ENCODE assay signal across 31 cellular contexts in genomic region chr11:54558919-54559318, GRCh38. TPM values are rescaled to one million over a fixed set of nuclear protein-coding genes. Genes with fewer than 3 reads are reported as not detected.
DNase-seq lines count a peak whose midpoint lies in the region; ATAC-seq and TF ChIP-seq lines count a peak whose summit lies in the region.
"Had no signal": no experiment of that assay in that cellular context is flagged by ENCODE, and none has a peak within 500 bp of the region (broad histone marks: within the 10 kb centered on the region; RNA-seq: fewer than 3 reads in every experiment).

No MANE protein-coding gene starts in this region.

- H2BK20ac ChIP-seq in H9 (ENCODE audit: low read depth, low read length, poor library complexity, severe bottlenecking), result no peak overlapping the region

- no peaks in the 10 kb centered on the region; the same call in none of the 2 replicates for H3K27me3 Mint-ChIP-seq in H9 (ENCODE audit: low read depth)
- no peaks in the 10 kb centered on the region for H3K27me3 Mint-ChIP-seq in endodermal cell (ENCODE audit: insufficient read depth)
- H3K27me3 Mint-ChIP-seq: activated B cell treated with CpG ODN at 0.5 μM for 24 hours; activated naive CD4-positive, alpha-beta T cell treated with anti-CD3 and anti-CD28 coated beads, Interleukin-2, amount 50 U/mL, for 24 hours had no signal

- H4K5ac ChIP-seq in H9 (ENCODE audit: insufficient read length, low read depth, low read length), result no peak overlapping the region

- WGBS in H9 (ENCODE audit: extremely low coverage, insufficient read length, low lambda C conversion rate), result no CpG with 5 or more reads among the region's 3 CpGs
- 71 to 83% methylated on average over 1 to 2 of the region's 3 CpGs for WGBS in endodermal cell (ENCODE audit: insufficient coverage in 1 of 2, insufficient read length in 1 of 2), 2 experiments

- H2AK5ac ChIP-seq in H9 (ENCODE audit: insufficient read length, low read length), result no peak overlapping the region

- no peak overlapping the region for H4K91ac ChIP-seq in H9 (ENCODE audit: insufficient read length, low read depth, low read length)

- H3K27ac ChIP-seq in C4-2B, result no peak overlapping the region
- H3K27ac ChIP-seq in H9 (ENCODE audit: insufficient read length, low read depth, low read length), result no peak overlapping the region
- no peak overlapping the region for H3K27ac ChIP-seq in endodermal cell (ENCODE audit: low read depth, low read length)
- H3K27ac ChIP-seq: epithelial cell of prostate, heart right ventricle had no signal

- TF ChIP-seq CTCF in C4-2B (conservative IDR thresholded peaks at IDR 0.05) (0 out of 2 replicates have a peak, but pooled peaks have one; percentile 11), H9 (conservative IDR thresholded peaks at IDR 0.05) (peak; percentile 17; the same call in 1 of the 3 replicates), endodermal cell (conservative IDR thresholded peaks at IDR 0.05) (peak; percentile 29)

- H3K9me3 Mint-ChIP-seq in H9 (peaks cover 84 to 88% of the 10 kb centered on the region in 2 experiments), endodermal cell (peaks cover 87% of the 10 kb centered on the region)

- H2BK120ac ChIP-seq in H9 (ENCODE audit: low read depth, low read length, poor library complexity, severe bottlenecking), result no peak overlapping the region

- no peak overlapping the region for H3T11ph ChIP-seq in H9 (ENCODE audit: low read length)

- no peaks in the 10 kb centered on the region for H3K23me2 ChIP-seq in H9 (ENCODE audit: insufficient read length, low read depth, low read length, poor library complexity, severe bottlenecking)

- no peak overlapping the region for H3K56ac ChIP-seq in H9 (ENCODE audit: insufficient read length, low read depth, low read length)

- no peak overlapping the region for H4K8ac ChIP-seq in H9 (replicated peaks; ENCODE audit: insufficient read length, low read depth, low read length)

- H3K4me1 ChIP-seq in H9 (ENCODE audit: insufficient read depth, low read length), result no peaks in the 10 kb centered on the region
- no peaks in the 10 kb centered on the region for H3K4me1 ChIP-seq in endodermal cell (ENCODE audit: control insufficient read depth, insufficient read depth, low read length)
- H3K4me1 ChIP-seq: heart right ventricle had no signal

- H2BK12ac ChIP-seq in H9 (ENCODE audit: insufficient read length, low read depth, low read length), result no peak overlapping the region

- peaks cover 4 to 17% (median 8%) of the 10 kb centered on the region in 3 experiments; a peak in 6 of 7 replicates for H3K36me3 Mint-ChIP-seq in H9 (ENCODE audit: insufficient read depth in 1 of 3, low read depth in 3 of 3)
- peaks cover 1% of the 10 kb centered on the region for H3K36me3 Mint-ChIP-seq in endodermal cell (ENCODE audit: low read depth)
- H3K36me3 Mint-ChIP-seq: activated naive CD4-positive, alpha-beta T cell treated with anti-CD3 and anti-CD28 coated beads, Interleukin-2, amount 50 U/mL, for 24 hours had no signal

- no peaks in the 10 kb centered on the region for H3K79me2 ChIP-seq in H9 (ENCODE audit: insufficient read depth, low read length)

- H3K18ac ChIP-seq in H9 (ENCODE audit: insufficient read length, low read depth, low read length), result no peak overlapping the region

- ATAC-seq in GM21515 (IDR thresholded peaks at IDR 0.05; ENCODE audit: unreplicated experiment), result no peak
- ATAC-seq: heart right ventricle, left colon, right cardiac atrium had no signal

- no peak overlapping the region for H2AFZ ChIP-seq in H9 (ENCODE audit: low read length)

- no peaks in the 10 kb centered on the region for H3K79me1 ChIP-seq in H9 (ENCODE audit: insufficient read depth, low read depth, low read length, poor library complexity, severe bottlenecking)

- no peak overlapping the region for H3K23ac ChIP-seq in H9 (ENCODE audit: insufficient read length, low read depth, low read length)

- no peaks in the 10 kb centered on the region for H3K27me3 ChIP-seq in H9 (ENCODE audit: insufficient read depth, low read length)
- no peaks in the 10 kb centered on the region for H3K27me3 ChIP-seq in endodermal cell (ENCODE audit: control insufficient read depth, insufficient read depth, low read length, poor library complexity, severe bottlenecking)
- H3K27me3 ChIP-seq: heart right ventricle, MG63 had no signal

- H3K27ac Mint-ChIP-seq in H9, result no peak overlapping the region
- H3K27ac Mint-ChIP-seq in endodermal cell, result no peak overlapping the region
- H3K27ac Mint-ChIP-seq: activated B cell treated with CpG ODN at 0.5 μM for 24 hours; activated naive CD4-positive, alpha-beta T cell treated with anti-CD3 and anti-CD28 coated beads, Interleukin-2, amount 50 U/mL, for 24 hours had no signal

- no peak overlapping the region for H2BK5ac ChIP-seq in H9 (ENCODE audit: insufficient read length, low read length)

- H3K4me1 Mint-ChIP-seq in H9 (no peaks in the 10 kb centered on the region), endodermal cell (no peaks in the 10 kb centered on the region)
- H3K4me1 Mint-ChIP-seq: activated B cell treated with CpG ODN at 0.5 μM for 24 hours; activated naive CD4-positive, alpha-beta T cell treated with anti-CD3 and anti-CD28 coated beads, Interleukin-2, amount 50 U/mL, for 24 hours; neural crest cell had no signal

- no peak overlapping the region for H3K4me3 ChIP-seq in endodermal cell (ENCODE audit: low read length)
- H3K4me3 ChIP-seq: heart right ventricle, MG63 had no signal

- H3K4me3 Mint-ChIP-seq in H9 (no peak overlapping the region), endodermal cell (no peak overlapping the region)
- H3K4me3 Mint-ChIP-seq: activated B cell treated with CpG ODN at 0.5 μM for 24 hours; activated naive CD4-positive, alpha-beta T cell treated with anti-CD3 and anti-CD28 coated beads, Interleukin-2, amount 50 U/mL, for 24 hours; neural crest cell had no signal

- DNase-seq in H9, result no peak
- DNase-seq in NCI-H69 (lab: John Stamatoyannopoulos, UW), result peak; percentile 2
- no peak for DNase-seq in endodermal cell
- DNase-seq in NCI-H748 treated with DMSO at 0.1 percent for 48 hours (lab: John Stamatoyannopoulos, UW), result no peak
- no peak for DNase-seq in activated naive CD4-positive, alpha-beta T cell treated with anti-CD3 and anti-CD28 coated beads, Interleukin-2, amount 50 U/mL, for 16 hours
- DNase-seq: activated B cell treated with CpG ODN at 0.5 μM for 24 hours; activated CD4-positive, alpha-beta T cell treated with anti-CD3 and anti-CD28 coated beads, Interleukin-2, amount 50 U/mL, for 4 hours; anterior cingulate cortex; GDM1; H7; heart right ventricle; left colon; MG63; NCI-H1417 treated with DMSO at 0.1 percent for 48 hours; NCI-H2107; NCI-H510A treated with DMSO at 0.1 percent for 48 hours; right cardiac atrium; stimulated activated CD4-positive, alpha-beta T cell treated with anti-CD3 and anti-CD28 coated beads, Interleukin-12 subunit alpha, Interleukin-12 subunit beta, amount 100 ng/mL, for 4 hours; stimulated activated CD4-positive, alpha-beta T cell treated with anti-CD3 and anti-CD28 coated beads, Interleukin-4, amount 100 ng/mL, for 24 hours; stimulated activated naive CD4-positive, alpha-beta T cell; T1000 had no signal

- H3K9me3 ChIP-seq in H9 (ENCODE audit: control insufficient read depth, low read depth, low read length), result peaks cover 50% of the 10 kb centered on the region
- H3K9me3 ChIP-seq in endodermal cell (ENCODE audit: control insufficient read depth, low read length), result peaks cover 61% of the 10 kb centered on the region

- H2BK15ac ChIP-seq in H9 (ENCODE audit: low read depth, low read length), result no peak overlapping the region

- no peak overlapping the region for H3K9ac ChIP-seq in H9 (ENCODE audit: extremely low read depth, insufficient read length, low read length)
- no peak overlapping the region for H3K9ac ChIP-seq in endodermal cell (ENCODE audit: extremely low read depth, low read length, poor library complexity, severe bottlenecking)

- no peaks in the 10 kb centered on the region for H3K36me3 ChIP-seq in endodermal cell (ENCODE audit: control insufficient read depth, insufficient read depth, low read length)
- H3K36me3 ChIP-seq: heart right ventricle, MG63 had no signal

- no peak overlapping the region for H3K4ac ChIP-seq in H9 (ENCODE audit: low read depth, low read length)

- no peak overlapping the region for H3K14ac ChIP-seq in H9 (ENCODE audit: insufficient read depth, low read length)

- no peak overlapping the region for H3K4me2 ChIP-seq in H9 (ENCODE audit: insufficient read depth, insufficient read length, low read length)

- no peaks in the 10 kb centered on the region for H4K20me1 ChIP-seq in H9 (ENCODE audit: control insufficient read depth, insufficient read depth, insufficient read length)

RNA-seq across cellular contexts. Expression of gene OR4C46, which starts 44.9 kb away (rescaled TPM):
- not detected in 2 replicates for total RNA-seq in H9 (2021)
- total RNA-seq in endodermal cell, result not detected
- not detected for polyA plus RNA-seq in endodermal cell (2013, experiment 1 of 2)
- not detected for polyA plus RNA-seq in endodermal cell (2013, experiment 2 of 2)
- total RNA-seq: activated B cell treated with CpG ODN at 0.5 μM for 24 hours, cardiac septum, dermis blood vessel endothelial cell, fibroblast of villous mesenchyme, H7, heart right ventricle, left colon, neural crest cell, right cardiac atrium, temporal lobe, urinary bladder had no signal
- polyA plus RNA-seq: heart right ventricle, right cardiac atrium, urinary bladder had no signal
